22 cellular contexts compared by ENCODE assay signal in the genomic region with DNA sequence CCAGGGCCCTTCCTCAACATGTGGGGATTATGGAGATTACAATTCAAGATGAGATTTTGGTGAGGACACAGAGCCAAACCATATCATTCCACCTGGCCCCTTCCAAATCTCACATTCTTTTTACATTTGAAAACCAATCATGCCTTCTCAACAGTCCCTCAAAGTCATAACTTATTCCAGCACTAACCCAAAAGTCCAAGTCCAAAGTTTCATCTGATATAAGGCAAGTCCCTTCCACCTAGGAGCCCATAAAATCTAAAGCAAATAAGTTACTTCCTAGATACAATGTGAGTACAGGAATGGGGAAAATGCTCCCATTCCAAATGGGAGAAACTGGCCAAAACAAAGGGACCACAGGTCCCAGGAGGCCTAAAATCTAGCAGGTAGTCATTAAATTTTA.
DNase-seq lines count a peak whose midpoint lies in the region; ATAC-seq, FAIRE-seq and TF ChIP-seq lines count a peak whose summit lies in the region.
"Had no signal": no experiment of that assay in that cellular context is flagged by ENCODE, and none has a peak within 500 bp of the region (broad histone marks: within the 10 kb centered on the region; RNA-seq: fewer than 3 reads in every experiment).

No MANE protein-coding gene starts in this region.

- TF ChIP-seq EP300 in HepG2 (IDR thresholded peaks at IDR 0.05; ENCODE audit: low read depth in 2 of 2, low read length in 2 of 2) (no peak), HepG2 (CRISPR knock-in tag; IDR thresholded peaks at IDR 0.05; ENCODE audit: borderline replicate concordance) (no peak)

- DNase-seq in HepG2 (ENCODE audit: low spot score) (no peak), colonic mucosa (peak; percentile 24), type B pancreatic cell (ENCODE audit: extremely low spot score, unreplicated experiment) (no peak)
- DNase-seq: 8988T; CD4-positive, CD25-positive, alpha-beta regulatory T cell; CD8-positive, alpha-beta memory T cell; COR-L47; DMS 273 treated with DMSO at 0.1 percent for 48 hours; DMS53; DND-41; EL had no signal

- H3K9me3 ChIP-seq in liver (ENCODE audit: control insufficient read depth in 4 of 4, low read length in 3 of 4) (no peaks in the 10 kb centered on the region), HepG2 (ENCODE audit: low read length) (peaks cover 20% of the 10 kb centered on the region), colonic mucosa (no peaks in the 10 kb centered on the region), mucosa of rectum (ENCODE audit: control insufficient read depth in 2 of 2, low read length in 2 of 2) (no peaks in the 10 kb centered on the region)
- H3K9me3 ChIP-seq: HAP-1 had no signal

- H3K4me1 Mint-ChIP-seq in type B pancreatic cell (ENCODE audit: unreplicated experiment), result no peaks in the 10 kb centered on the region
- H3K4me1 Mint-ChIP-seq: CD4-positive, CD25-positive, alpha-beta regulatory T cell; CD8-positive, alpha-beta memory T cell; IgD-negative memory B cell had no signal

- H3K36me3 Mint-ChIP-seq in type B pancreatic cell, result no peaks in the 10 kb centered on the region
- H3K36me3 Mint-ChIP-seq: CD4-positive, CD25-positive, alpha-beta regulatory T cell; CD8-positive, alpha-beta memory T cell had no signal

- H3K36me3 ChIP-seq in liver (ENCODE audit: control insufficient read depth in 4 of 4, insufficient read depth in 3 of 4, low read depth in 1 of 4, low read length in 3 of 4), result no peaks in the 10 kb centered on the region
- no peaks in the 10 kb centered on the region for H3K36me3 ChIP-seq in HepG2 (replicated peaks in 1 of 2; ENCODE audit: control insufficient read depth in 1 of 2, insufficient read depth in 2 of 2, low read length in 2 of 2)
- H3K36me3 ChIP-seq in colonic mucosa, result no peaks in the 10 kb centered on the region
- H3K36me3 ChIP-seq in mucosa of rectum (ENCODE audit: control insufficient read depth in 2 of 2, insufficient read depth in 2 of 2, low read length in 2 of 2), result no peaks in the 10 kb centered on the region
- H3K36me3 ChIP-seq: BLaER1, HAP-1 had no signal

- no TSS peak for BruUV-seq in HepG2 (replicated peaks; lab: Mats Ljungman, UMichigan)

- ATAC-seq in HepG2 (no peak), HG02642 (IDR thresholded peaks at IDR 0.05; ENCODE audit: poor library complexity, unreplicated experiment) (no peak)
- ATAC-seq in activated CD4-positive, CD25-positive, alpha-beta regulatory T cell treated with anti-CD3 and anti-CD28 coated beads, Interleukin-2, amount 50 U/mL, for 24 hours, result no peak
- ATAC-seq: GM12878 had no signal

- no peak overlapping the region for H3K4me3 Mint-ChIP-seq in type B pancreatic cell
- H3K4me3 Mint-ChIP-seq: CD4-positive, CD25-positive, alpha-beta regulatory T cell; CD8-positive, alpha-beta memory T cell; IgD-negative memory B cell had no signal

- in situ Hi-C loops in HepG2 (cut with HindIII; ENCODE audit: extremely low pct_ligation_motif_present, low pct_unique_long_range_greater_than_20kb), result no loop called here

- intact Hi-C loops in HepG2 (cut with micrococcal nuclease; ENCODE audit: unreplicated experiment), result no loop called here
- intact Hi-C loops in colonic mucosa (cut with DNase I), result no loop called here

- CTCF ChIA-PET in HepG2 (lab: Yijun Ruan, JAX; ENCODE audit: low intra/inter-chr PET ratio, low total read pairs), result no interaction called here

- peaks cover 15% of the 10 kb centered on the region for H3K9me3 Mint-ChIP-seq in type B pancreatic cell

- H3K27me3 ChIP-seq in liver (ENCODE audit: control insufficient read depth in 4 of 4, insufficient read depth in 4 of 4, low read length in 3 of 4), result no peaks in the 10 kb centered on the region
- no peaks in the 10 kb centered on the region for H3K27me3 ChIP-seq in HepG2 (ENCODE audit: control insufficient read depth in 1 of 2, insufficient read depth in 2 of 2, low read length in 2 of 2)
- no peaks in the 10 kb centered on the region for H3K27me3 ChIP-seq in colonic mucosa
- no peaks in the 10 kb centered on the region for H3K27me3 ChIP-seq in mucosa of rectum (ENCODE audit: control insufficient read depth in 2 of 2, insufficient read depth in 2 of 2, low read length in 2 of 2)
- H3K27me3 ChIP-seq: BLaER1 had no signal

- H4K20me1 ChIP-seq in HepG2 (ENCODE audit: insufficient read depth, low read length), result no peaks in the 10 kb centered on the region
- H4K20me1 ChIP-seq: BLaER1 had no signal

- no peak overlapping the region for H3K27ac Mint-ChIP-seq in type B pancreatic cell
- H3K27ac Mint-ChIP-seq: CD4-positive, CD25-positive, alpha-beta regulatory T cell; CD8-positive, alpha-beta memory T cell; IgD-negative memory B cell had no signal

- H3K27me3 Mint-ChIP-seq in type B pancreatic cell, result no peaks in the 10 kb centered on the region
- H3K27me3 Mint-ChIP-seq: CD4-positive, CD25-positive, alpha-beta regulatory T cell; CD8-positive, alpha-beta memory T cell; IgD-negative memory B cell had no signal

- no peak for TF ChIP-seq CTCF in liver (IDR thresholded peaks at IDR 0.05; ENCODE audit: low read depth, low read length, missing input control)
- no peak for TF ChIP-seq CTCF in HepG2 (CRISPR knock-in tag; IDR thresholded peaks at IDR 0.05)
- TF ChIP-seq CTCF in colonic mucosa (IDR thresholded peaks at IDR 0.05), result no peak
- TF ChIP-seq CTCF in type B pancreatic cell (conservative IDR thresholded peaks at IDR 0.05), result no peak

- H3K4me3 ChIP-seq in liver (ENCODE audit: low read depth in 1 of 3, low read length in 3 of 3) (no peak overlapping the region), HepG2 (replicated peaks in 1 of 3; ENCODE audit: insufficient read depth in 1 of 3, low read depth in 2 of 3, low read length in 3 of 3) (no peak overlapping the region), colonic mucosa (no peak overlapping the region), mucosa of rectum (ENCODE audit: low read length in 2 of 2) (peak overlapping the region; percentile 5 to 38)
- H3K4me3 ChIP-seq: BLaER1, GM12878, HAP-1 had no signal

- H2AFZ ChIP-seq in HepG2 (ENCODE audit: low read length), result no peak overlapping the region

- H3K9ac ChIP-seq in liver (ENCODE audit: low read depth in 1 of 2, low read length in 2 of 2) (no peak overlapping the region), HepG2 (ENCODE audit: insufficient read depth, low read depth, low read length) (no peak overlapping the region), colonic mucosa (ENCODE audit: low read depth in 2 of 2, low read length in 2 of 2) (no peak overlapping the region), mucosa of rectum (ENCODE audit: low read depth in 1 of 2, low read length in 2 of 2) (peak overlapping the region in 1 of 2 donors; percentile 14)
- H3K9ac ChIP-seq: BLaER1 had no signal

- H3K27ac ChIP-seq in liver (ENCODE audit: low read depth in 1 of 2, low read length in 2 of 2) (no peak overlapping the region), HepG2 (ENCODE audit: extremely low read length, insufficient read depth, low read length) (no peak overlapping the region), colonic mucosa (peak overlapping the region; percentile 78), mucosa of rectum (ENCODE audit: low read depth in 2 of 2, low read length in 2 of 2) (peak overlapping the region; percentile 74 to 80)
- H3K27ac ChIP-seq: BLaER1, HL-60 had no signal

- TF ChIP-seq RAD21 in liver (IDR thresholded peaks at IDR 0.05) (no peak), HepG2 (CRISPR knock-in tag; IDR thresholded peaks at IDR 0.05) (no peak)

- TF ChIP-seq POLR2A in HepG2 (IDR thresholded peaks at IDR 0.05; ENCODE audit: insufficient read depth in 1 of 2, low read depth in 2 of 2, low read length in 2 of 2), result no peak

- peaks cover 0 to 24% (median 13%) of the 10 kb centered on the region in 4 donors for H3K4me1 ChIP-seq in liver (ENCODE audit: control insufficient read depth in 4 of 4, insufficient read depth in 4 of 4, low read length in 3 of 4)
- no peaks in the 10 kb centered on the region for H3K4me1 ChIP-seq in HepG2 (ENCODE audit: insufficient read depth, low read length)
- H3K4me1 ChIP-seq in colonic mucosa, result peaks cover 18% of the 10 kb centered on the region
- H3K4me1 ChIP-seq in mucosa of rectum (ENCODE audit: control insufficient read depth in 2 of 2, insufficient read depth in 2 of 2, low read length in 2 of 2), result peaks cover 9 to 22% of the 10 kb centered on the region in 2 donors
- H3K4me1 ChIP-seq: HAP-1 had no signal

- no peak overlapping the region for H3K4me2 ChIP-seq in HepG2 (ENCODE audit: low read depth, low read length)
- H3K4me2 ChIP-seq: BLaER1 had no signal

- H3K79me2 ChIP-seq in HepG2 (ENCODE audit: insufficient read depth, low read length), result no peaks in the 10 kb centered on the region

- no peak for FAIRE-seq in HepG2 (lab: Jason Lieb, UNC)
- FAIRE-seq: GM12878, GM19239, HTR-8/SVneo had no signal

- POLR2A ChIA-PET in HepG2 (lab: Yijun Ruan, JAX), result no interaction called here

TF ChIP-seq in liver, 16 proteins besides CTCF, POLR2A, EP300 and RAD21 (continues in another document):
- no peak for TF ChIP-seq HNF4G (IDR thresholded peaks at IDR 0.05)
- TF ChIP-seq, protein P1, sequence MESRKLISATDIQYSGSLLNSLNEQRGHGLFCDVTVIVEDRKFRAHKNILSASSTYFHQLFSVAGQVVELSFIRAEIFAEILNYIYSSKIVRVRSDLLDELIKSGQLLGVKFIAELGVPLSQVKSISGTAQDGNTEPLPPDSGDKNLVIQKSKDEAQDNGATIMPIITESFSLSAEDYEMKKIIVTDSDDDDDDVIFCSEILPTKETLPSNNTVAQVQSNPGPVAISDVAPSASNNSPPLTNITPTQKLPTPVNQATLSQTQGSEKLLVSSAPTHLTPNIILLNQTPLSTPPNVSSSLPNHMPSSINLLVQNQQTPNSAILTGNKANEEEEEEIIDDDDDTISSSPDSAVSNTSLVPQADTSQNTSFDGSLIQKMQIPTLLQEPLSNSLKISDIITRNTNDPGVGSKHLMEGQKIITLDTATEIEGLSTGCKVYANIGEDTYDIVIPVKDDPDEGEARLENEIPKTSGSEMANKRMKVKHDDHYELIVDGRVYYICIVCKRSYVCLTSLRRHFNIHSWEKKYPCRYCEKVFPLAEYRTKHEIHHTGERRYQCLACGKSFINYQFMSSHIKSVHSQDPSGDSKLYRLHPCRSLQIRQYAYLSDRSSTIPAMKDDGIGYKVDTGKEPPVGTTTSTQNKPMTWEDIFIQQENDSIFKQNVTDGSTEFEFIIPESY (IDR thresholded peaks at IDR 0.05), result no peak

TF ChIP-seq in HepG2, 621 proteins besides CTCF, POLR2A, EP300 and RAD21 (continues in another document):
- no peak for TF ChIP-seq MYNN (CRISPR knock-in tag; IDR thresholded peaks at IDR 0.05; ENCODE audit: low read depth)

Comparison
In these comparisons a context has a peak if more than half of its experiments do, and no peak if none do; other contexts are left out.
1. H3K27ac ChIP-seq: peak in colonic mucosa (single experiment) and mucosa of rectum (2 of 2); none in liver (0 of 2) and HepG2 (single experiment).
2. H3K4me3 ChIP-seq: peak in mucosa of rectum (2 of 2); none in liver (0 of 3), HepG2 (0 of 3) and colonic mucosa (single experiment).